In genomic region chr9:124659099-124659659, GRCh38 we compare ENCODE assay signal across 8 cellular contexts.
DNase-seq lines count a peak whose midpoint lies in the region; ATAC-seq and TF ChIP-seq lines count a peak whose summit lies in the region.

No MANE protein-coding gene starts in this region.

- peak overlapping the region; percentile 66 for H3K4me3 ChIP-seq in epithelial cell of proximal tubule (ENCODE audit: low read depth, low read length)

- peak; percentile 4 to 86 (median 71) for DNase-seq in NCI-H1417 (lab: John Stamatoyannopoulos, UW)
- DNase-seq in NCI-H1417 treated with DMSO at 0.1 percent for 48 hours (lab: John Stamatoyannopoulos, UW): no peak
- DNase-seq in NCI-H526 treated with DMSO at 0.1 percent for 48 hours (lab: John Stamatoyannopoulos, UW): peak; percentile 63
- DNase-seq in activated CD8-positive, alpha-beta memory T cell treated with anti-CD3 and anti-CD28 coated beads, Interleukin-2, amount 50 U/mL, for 48 hours: peak; percentile 68
- DNase-seq in epithelial cell of proximal tubule (ENCODE audit: low read depth): peak; percentile 54
- peak; percentile 32 for DNase-seq in middle frontal gyrus (ENCODE audit: extremely low spot score, low spot score)
- peak in 1 of 2 donors; percentile 51 for DNase-seq in stimulated activated effector memory CD8-positive, alpha-beta T cell treated with anti-CD3 and anti-CD28 coated beads, Interleukin-12 subunit alpha, Interleukin-12 subunit beta, amount 100 ng/mL, for 72 hours (ENCODE audit: low spot score in 2 of 2)

- H3K9me3 Mint-ChIP-seq in stimulated activated effector memory CD8-positive, alpha-beta T cell treated with anti-CD3 and anti-CD28 coated beads, Interleukin-12 subunit alpha, Interleukin-12 subunit beta, amount 100 ng/mL, for 72 hours: no peaks in the 10 kb centered on the region

- H3K4me1 Mint-ChIP-seq in stimulated activated effector memory CD8-positive, alpha-beta T cell treated with anti-CD3 and anti-CD28 coated beads, Interleukin-12 subunit alpha, Interleukin-12 subunit beta, amount 100 ng/mL, for 72 hours: peaks cover 13% of the 10 kb centered on the region

- H3K36me3 Mint-ChIP-seq in stimulated activated effector memory CD8-positive, alpha-beta T cell treated with anti-CD3 and anti-CD28 coated beads, Interleukin-12 subunit alpha, Interleukin-12 subunit beta, amount 100 ng/mL, for 72 hours: no peaks in the 10 kb centered on the region

- H3K4me3 Mint-ChIP-seq in stimulated activated effector memory CD8-positive, alpha-beta T cell treated with anti-CD3 and anti-CD28 coated beads, Interleukin-12 subunit alpha, Interleukin-12 subunit beta, amount 100 ng/mL, for 72 hours: peak overlapping the region; percentile 71

- peak; percentile 56 for ATAC-seq in HG03196 (IDR thresholded peaks at IDR 0.05; ENCODE audit: unreplicated experiment)
- ATAC-seq in stimulated activated effector memory CD8-positive, alpha-beta T cell treated with anti-CD3 and anti-CD28 coated beads, Interleukin-12 subunit alpha, Interleukin-12 subunit beta, amount 100 ng/mL, for 72 hours: peak; percentile 60

- H3K27ac Mint-ChIP-seq in stimulated activated effector memory CD8-positive, alpha-beta T cell treated with anti-CD3 and anti-CD28 coated beads, Interleukin-12 subunit alpha, Interleukin-12 subunit beta, amount 100 ng/mL, for 72 hours: peak overlapping the region; percentile 75

- no peak for TF ChIP-seq CTCF in epithelial cell of proximal tubule (conservative IDR thresholded peaks at IDR 0.05; ENCODE audit: low read depth, low read length)
